In the genomic region with DNA sequence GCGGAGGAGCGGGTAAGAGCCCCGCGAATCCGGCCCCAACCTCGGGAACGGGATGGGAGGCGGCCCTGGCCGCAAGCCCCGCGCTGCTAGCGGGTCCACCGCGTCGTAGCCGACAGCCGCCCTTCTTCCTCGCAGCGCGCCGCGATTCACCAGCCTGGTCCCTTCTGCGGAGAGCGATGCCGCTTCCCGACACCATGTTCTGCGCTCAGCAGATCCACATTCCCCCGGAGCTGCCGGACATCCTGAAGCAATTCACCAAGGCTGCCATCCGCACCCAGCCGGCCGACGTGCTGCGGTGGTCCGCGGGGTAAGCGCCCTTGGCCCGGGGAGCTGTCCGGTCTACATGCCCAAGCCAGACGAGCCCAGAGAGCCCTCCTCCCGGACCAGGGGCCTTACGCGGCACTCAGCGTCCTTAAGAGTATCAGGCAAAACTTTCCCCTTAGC, we compare ENCODE assay signal across 8 cellular contexts. TPM values are rescaled to one million over a fixed set of nuclear protein-coding genes. Genes with fewer than 3 reads are reported as not detected.
DNase-seq lines count a peak whose midpoint lies in the region; ATAC-seq, FAIRE-seq and TF ChIP-seq lines count a peak whose summit lies in the region.

No MANE protein-coding gene starts in this region.

- TF ChIP-seq POLR2A in esophagus squamous epithelium (IDR thresholded peaks at IDR 0.05) (no peak), H54 (IDR thresholded peaks at IDR 0.05; ENCODE audit: low read depth, low read length) (no peak)

- FAIRE-seq in H54 (lab: Jason Lieb, UNC), result no peak

- CTCF ChIA-PET in PC-9 (lab: Charles Lee), result no interaction called here

- H3K4me1 ChIP-seq in PC-9 (replicated peaks; ENCODE audit: insufficient read depth), result peaks cover 17% of the 10 kb centered on the region
- peaks cover 6 to 36% (median 19%) of the 10 kb centered on the region in 3 donors for H3K4me1 ChIP-seq in esophagus squamous epithelium
- peaks cover 84 to 93% of the 10 kb centered on the region in 2 experiments for H3K4me1 ChIP-seq in neutrophil (ENCODE audit: control insufficient read depth in 1 of 2, insufficient read depth in 1 of 2, low read depth in 1 of 2, low read length in 1 of 2)

- BruUV-seq in PC-9 (replicated peaks; lab: Mats Ljungman, UMichigan), result TSS peak; percentile 8

- H3F3A ChIP-seq in PC-9 (ENCODE audit: insufficient read depth, low read depth), result peaks cover 30% of the 10 kb centered on the region; the same call in 1 of the 2 replicates

- ATAC-seq in activated CD4-positive, CD25-positive, alpha-beta regulatory T cell treated with anti-CD3 and anti-CD28 coated beads, Interleukin-2, amount 50 U/mL, for 24 hours, result peak; percentile 49 to 51
- peak; percentile 32 for ATAC-seq in HG02678 (IDR thresholded peaks at IDR 0.05; ENCODE audit: unreplicated experiment)

- DNase-seq in activated CD4-positive, CD25-positive, alpha-beta regulatory T cell treated with anti-CD3 and anti-CD28 coated beads, Interleukin-2, amount 50 U/mL, for 72 hours, result no peak
- DNase-seq in PC-9 (no peak), esophagus squamous epithelium (lab: John Stamatoyannopoulos, UW) (no peak), H54 (ENCODE audit: insufficient read length, low spot score) (no peak), cortex of kidney (lab: John Stamatoyannopoulos, UW) (no peak)

- no peak for TF ChIP-seq CTCF in PC-9 (conservative IDR thresholded peaks at IDR 0.05)
- no peak for TF ChIP-seq CTCF in esophagus squamous epithelium (IDR thresholded peaks at IDR 0.05)
- no peak for TF ChIP-seq CTCF in neutrophil (IDR thresholded peaks at IDR 0.05)

- POLR2A ChIA-PET in PC-9 (lab: Charles Lee; ENCODE audit: unreplicated experiment), result interaction anchor here (0.7 kb wide), 1 partner anchor 132 kb away, joined by 4 read pairs; no protein-coding TSS in a partner anchor

- H3K36me3 ChIP-seq in PC-9 (ENCODE audit: low read depth), result no peaks in the 10 kb centered on the region; the same call in 1 of the 2 replicates
- H3K36me3 ChIP-seq in esophagus squamous epithelium, result peaks cover 0 to 19% (median 0%) of the 10 kb centered on the region in 3 donors
- H3K36me3 ChIP-seq in neutrophil, result no peaks in the 10 kb centered on the region

- H3K9me2 ChIP-seq in PC-9 (ENCODE audit: insufficient read depth), result no peaks in the 10 kb centered on the region

- H3K4me3 ChIP-seq in PC-9 (peak overlapping the region; percentile 72), esophagus squamous epithelium (peak overlapping the region; percentile 49 to 75 (median 58)), neutrophil (ENCODE audit: low read depth in 1 of 2, low read length in 1 of 2) (peak overlapping the region; percentile 88 to 96)

- H3K27ac ChIP-seq in PC-9 (no peak overlapping the region), esophagus squamous epithelium (peak overlapping the region; percentile 72 to 82 (median 81)), neutrophil (peak overlapping the region; percentile 80)

- H3K79me2 ChIP-seq in PC-9 (ENCODE audit: low read depth), result no peaks in the 10 kb centered on the region

- H4K20me1 ChIP-seq in PC-9 (ENCODE audit: insufficient read depth), result no peaks in the 10 kb centered on the region

- 0 to 2% methylated on average over 4 to 13 of the region's 44 CpGs for WGBS in esophagus squamous epithelium, 2 donors

- no peaks in the 10 kb centered on the region for H3K27me3 ChIP-seq in PC-9 (ENCODE audit: insufficient read depth, low read depth)
- H3K27me3 ChIP-seq in esophagus squamous epithelium, result peaks cover 0 to 19% (median 0%) of the 10 kb centered on the region in 4 donors
- H3K27me3 ChIP-seq in neutrophil, result no peaks in the 10 kb centered on the region

- H3K9me3 ChIP-seq in PC-9 (ENCODE audit: insufficient read depth, low read depth) (no peaks in the 10 kb centered on the region), esophagus squamous epithelium (no peaks in the 10 kb centered on the region), neutrophil (no peaks in the 10 kb centered on the region)

- intact Hi-C loops in PC-9 (cut with micrococcal nuclease; ENCODE audit: unreplicated experiment), result loop anchor here (1.0 to 10.0 kb wide), 2 partner anchors 158 to 287 kb away; no protein-coding TSS in a partner anchor
- intact Hi-C loops in esophagus squamous epithelium (cut with DNase I), result no loop called here

- H2AFZ ChIP-seq in PC-9, result peak overlapping the region; percentile 88

- H3K4me2 ChIP-seq in PC-9, result peak overlapping the region; percentile 99

RNA-seq across cellular contexts. Expression of a gene that starts 0.3 kb away (rescaled TPM):
- total RNA-seq in PC-9 (2021) (7.1 and 10.3 TPM in 2 replicates), esophagus squamous epithelium (under 1 TPM in 1 of 4 donors, not detected in 3; 0.38 TPM)
